ENCODE assay signal across 1 cellular context in the genomic region with DNA sequence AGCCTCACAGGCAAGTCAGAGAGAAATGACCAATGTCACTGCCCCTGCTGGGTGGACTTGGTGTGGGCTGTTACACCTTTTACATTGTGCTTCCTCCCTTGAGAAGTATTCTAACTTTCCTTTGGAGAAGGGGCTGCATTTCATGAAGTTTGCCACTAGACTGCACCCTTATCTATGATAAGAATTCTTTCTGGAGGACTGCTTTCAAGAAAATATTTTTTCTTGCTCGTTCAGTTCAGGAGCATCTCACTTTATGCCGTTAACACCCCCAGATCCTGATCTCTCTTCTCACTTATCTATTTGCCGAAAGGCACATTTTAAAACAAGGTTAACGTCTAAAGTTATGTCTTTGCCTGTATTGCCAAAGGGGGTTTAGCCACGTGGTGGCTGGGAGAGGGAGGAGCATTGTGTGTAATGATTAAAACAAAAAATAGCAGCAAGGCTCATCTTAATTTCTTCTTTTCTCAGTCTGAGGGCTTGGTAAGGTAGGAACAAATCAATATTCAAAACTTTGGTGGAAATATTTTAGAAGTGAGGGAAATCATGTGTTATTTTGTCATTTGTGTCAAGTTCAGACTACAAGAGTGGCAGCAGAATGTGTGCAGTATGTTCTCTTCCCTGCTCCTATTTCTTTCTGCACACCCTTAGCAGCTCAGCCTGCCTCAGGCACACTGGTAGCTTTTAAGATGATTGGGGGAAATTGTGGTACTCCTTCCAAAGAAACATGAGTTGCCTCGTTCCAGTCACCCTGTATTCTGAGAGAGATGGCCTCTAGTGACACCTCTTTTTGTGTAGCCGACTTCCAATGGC.
TF ChIP-seq lines count a peak whose summit lies in the region.

No MANE protein-coding gene starts in this region.

TF ChIP-seq in GM12878, 131 proteins besides CTCF, POLR2A, EP300 and RAD21 (continued from another document):
- TF ChIP-seq, protein P1, sequence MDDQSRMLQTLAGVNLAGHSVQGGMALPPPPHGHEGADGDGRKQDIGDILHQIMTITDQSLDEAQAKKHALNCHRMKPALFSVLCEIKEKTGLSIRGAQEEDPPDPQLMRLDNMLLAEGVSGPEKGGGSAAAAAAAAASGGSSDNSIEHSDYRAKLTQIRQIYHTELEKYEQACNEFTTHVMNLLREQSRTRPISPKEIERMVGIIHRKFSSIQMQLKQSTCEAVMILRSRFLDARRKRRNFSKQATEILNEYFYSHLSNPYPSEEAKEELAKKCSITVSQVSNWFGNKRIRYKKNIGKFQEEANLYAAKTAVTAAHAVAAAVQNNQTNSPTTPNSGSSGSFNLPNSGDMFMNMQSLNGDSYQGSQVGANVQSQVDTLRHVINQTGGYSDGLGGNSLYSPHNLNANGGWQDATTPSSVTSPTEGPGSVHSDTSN (IDR thresholded peaks at IDR 0.05; ENCODE audit: insufficient replicate concordance, low read depth, low read length), result no peak
- no peak for TF ChIP-seq BMI1 (IDR thresholded peaks at IDR 0.05; ENCODE audit: borderline replicate concordance)
- TF ChIP-seq IKZF1 (conservative IDR thresholded peaks at IDR 0.05), result no peak
